In the genomic region with DNA sequence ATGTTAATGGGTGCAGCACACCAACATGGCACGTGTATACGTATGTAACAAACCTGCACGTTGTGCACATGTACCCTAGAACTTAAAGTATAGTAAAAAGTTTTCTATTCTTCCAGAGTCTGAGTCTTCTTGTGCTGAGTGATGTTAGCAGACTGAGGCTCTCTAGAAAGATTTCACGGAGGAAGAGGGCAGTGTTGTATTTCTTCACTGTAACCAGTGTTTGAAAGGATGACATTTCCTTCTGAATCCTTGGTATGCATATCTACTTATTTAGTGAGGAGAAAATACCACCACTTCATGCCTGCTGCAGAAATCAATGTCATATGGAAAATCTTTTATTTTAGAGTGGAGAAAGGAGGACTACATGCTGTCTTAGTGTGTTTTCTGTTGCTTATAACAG, we compare ENCODE assay signal across 17 cellular contexts.
DNase-seq lines count a peak whose midpoint lies in the region; ATAC-seq and TF ChIP-seq lines count a peak whose summit lies in the region.
"Had no signal": no experiment of that assay in that cellular context is flagged by ENCODE, and none has a peak within 500 bp of the region (broad histone marks: within the 10 kb centered on the region; RNA-seq: fewer than 3 reads in every experiment).

No MANE protein-coding gene starts in this region.

- TF ChIP-seq POLR2A in Peyer's patch (IDR thresholded peaks at IDR 0.05), result no peak

- TF ChIP-seq CTCF in AG10803 (conservative IDR thresholded peaks at IDR 0.05; ENCODE audit: low read length), result no peak; the same call in 1 of the 2 replicates
- no peak for TF ChIP-seq CTCF in omental fat pad (IDR thresholded peaks at IDR 0.05)
- TF ChIP-seq CTCF in Peyer's patch (IDR thresholded peaks at IDR 0.05), result no peak

- no peak overlapping the region for H3K27ac ChIP-seq in Peyer's patch

- no peaks in the 10 kb centered on the region for H3K36me3 ChIP-seq in Peyer's patch

- DNase-seq in AG10803 (ENCODE audit: low read depth) (peak; percentile 36), NCI-H226 (peak; percentile 26), dedifferentiated amniotic fluid mesenchymal stem cell (ENCODE audit: extremely low spot score) (peak; percentile 16), omental fat pad (ENCODE audit: low spot score) (no peak), DMS 273 (lab: John Stamatoyannopoulos, UW; ENCODE audit: unreplicated experiment) (no peak), SW 1271 (lab: John Stamatoyannopoulos, UW) (no peak), NOMO-1 (lab: John Stamatoyannopoulos, UW; ENCODE audit: unreplicated experiment in 2 of 2) (no peak), Peyer's patch (no peak)
- DNase-seq: DMS53, H9, NCI-H1105, NCI-H146, NCI-H2029, NCI-H446 treated with DMSO at 0.1 percent for 48 hours, NCI-H526 treated with DMSO at 0.1 percent for 48 hours, Right ventricle myocardium superior had no signal

- H3K4me1 ChIP-seq in Peyer's patch, result no peaks in the 10 kb centered on the region

- no peaks in the 10 kb centered on the region for H3K9me3 ChIP-seq in Peyer's patch

- H3K4me3 ChIP-seq in AG10803 (ENCODE audit: low read length), result no peak overlapping the region
- no peak overlapping the region for H3K4me3 ChIP-seq in Peyer's patch
- H3K4me3 ChIP-seq: K562 had no signal

- peak; percentile 29 for ATAC-seq in omental fat pad (ENCODE audit: low FRiP score)
- ATAC-seq: K562 had no signal

- H3K27me3 ChIP-seq in Peyer's patch, result no peaks in the 10 kb centered on the region

Comparison
In these comparisons a context has a peak if more than half of its experiments do, and no peak if none do; other contexts are left out.
1. DNase-seq: peak in AG10803 (single experiment), NCI-H226 (single experiment) and dedifferentiated amniotic fluid mesenchymal stem cell (single experiment); none in omental fat pad (single experiment), DMS 273 (single experiment), SW 1271 (0 of 2), NOMO-1 (0 of 2) and Peyer's patch (0 of 3).